In genomic region chr22:45163417-45164216, GRCh38 we compare ENCODE assay signal across 8 cellular contexts.
A peak's percentile ranks its signal among the peaks of the same experiment; 100 is the strongest.
DNase-seq lines count a peak whose midpoint lies in the region; ATAC-seq and TF ChIP-seq lines count a peak whose summit lies in the region.

TSS of gene NUP50 (plus strand) at chr22:45163925. CDS start at chr22:45168178, 4,253 bp downstream.

- DNase-seq in AG09309 (ENCODE audit: low read depth) (peak; percentile 75), NCI-H345 treated with DMSO at 0.1 percent for 48 hours (lab: John Stamatoyannopoulos, UW; ENCODE audit: unreplicated experiment) (peak; percentile 88), islet precursor cell (peak; percentile 96)
- DNase-seq in activated CD4-positive, CD25-positive, alpha-beta regulatory T cell (lab: John Stamatoyannopoulos, UW), result peak; percentile 83 to 94 (median 90)
- peak; percentile 97 for DNase-seq in central memory CD4-positive, alpha-beta T cell
- peak; percentile 84 to 94 (median 94) for DNase-seq in stimulated activated CD4-positive, alpha-beta T cell treated with anti-CD3 and anti-CD28 coated beads, Interleukin-12 subunit alpha, Interleukin-12 subunit beta, amount 100 ng/mL, for 48 hours (ENCODE audit: low read depth in 2 of 3, low spot score in 1 of 3)

- TF ChIP-seq POLR2A in GM18951 (IDR thresholded peaks at IDR 0.05; ENCODE audit: extremely low read depth, insufficient read depth, insufficient read length), result peak; percentile 91

- in situ Hi-C loops in GM18951 (cut with MboI; ENCODE audit: low sequenced_read_pairs, unreplicated experiment), result no loop called here

- peak; percentile 3 for TF ChIP-seq CTCF in AG09309 (IDR thresholded peaks at IDR 0.05; ENCODE audit: control insufficient read depth, insufficient read depth, low read depth, low read length, missing control alignments)

- peak; percentile 83 for ATAC-seq in HG03196 (IDR thresholded peaks at IDR 0.05; ENCODE audit: unreplicated experiment)

- peak within 1 kb of the TSS; percentile 75 for H3K4me3 ChIP-seq in AG09309 (ENCODE audit: control insufficient read depth, low read depth, low read length)

Comparison
In these comparisons a context has a peak if more than half of its experiments do, and no peak if none do; other contexts are left out.
1. Peak in every context shown above with its lines: DNase-seq, ATAC-seq and H3K4me3 ChIP-seq.